19 cellular contexts compared by ENCODE assay signal in genomic region chr4:185261971-185262370, GRCh38. TPM values are rescaled to one million over a fixed set of nuclear protein-coding genes. Genes with fewer than 3 reads are reported as not detected.
A peak's percentile ranks its signal among the peaks of the same experiment; 100 is the strongest.
DNase-seq lines count a peak whose midpoint lies in the region; ATAC-seq lines count a peak whose summit lies in the region.
"Had no signal": no experiment of that assay in that cellular context is flagged by ENCODE, and none has a peak within 500 bp of the region (broad histone marks: within the 10 kb centered on the region; RNA-seq: fewer than 3 reads in every experiment).

No MANE protein-coding gene starts in this region.

- no peak overlapping the region for H3K4me3 ChIP-seq in right cardiac atrium (ENCODE audit: low read length)
- no peak overlapping the region for H3K4me3 ChIP-seq in CD8-positive, alpha-beta memory T cell (ENCODE audit: low read length)
- H3K4me3 ChIP-seq: BLaER1 had no signal

- intact Hi-C loops in right cardiac atrium (cut with DNase I), result no loop called here
- intact Hi-C loops in left cardiac atrium (cut with DNase I), result no loop called here

- H3K27ac Mint-ChIP-seq in CD8-positive, alpha-beta memory T cell, result peak overlapping the region in 1 of 8 donors; percentile 33

- no peak for DNase-seq in right cardiac atrium
- DNase-seq in left cardiac atrium, result no peak
- peak; percentile 25 for DNase-seq in NCI-H774 (lab: John Stamatoyannopoulos, UW)
- DNase-seq in globus pallidus (ENCODE audit: low spot score), result peak; percentile 33
- peak in 2 of 49 donors; percentile 9 to 12 for DNase-seq in substantia nigra (lab: John Stamatoyannopoulos, UW)
- DNase-seq in CD8-positive, alpha-beta memory T cell, result no peak
- DNase-seq in activated CD4-positive, CD25-positive, alpha-beta regulatory T cell treated with anti-CD3 and anti-CD28 coated beads, Interleukin-2, amount 50 U/mL, for 72 hours, result no peak
- DNase-seq: Calu3; CD4-positive, alpha-beta memory T cell; DMS79 treated with DMSO at 0.1 percent for 48 hours; H7; NCI-H1436; NCI-H2029 treated with DMSO at 0.1 percent for 48 hours; NCI-H2171 treated with DMSO at 0.1 percent for 48 hours; NCI-H446; NCI-H69 had no signal

- 77% methylated on average over 4 of the region's 4 CpGs for WGBS in right cardiac atrium

- ATAC-seq in right cardiac atrium (no peak), left cardiac atrium (no peak), esophagus mucosa (no peak)

- peaks cover 6 to 35% (median 6%) of the 10 kb centered on the region in 3 donors for H3K36me3 Mint-ChIP-seq in CD8-positive, alpha-beta memory T cell

- H3K27me3 Mint-ChIP-seq in CD8-positive, alpha-beta memory T cell, result no peaks in the 10 kb centered on the region
- H3K27me3 Mint-ChIP-seq: CD4-positive, alpha-beta memory T cell had no signal

- no peaks in the 10 kb centered on the region for H3K9me3 Mint-ChIP-seq in CD8-positive, alpha-beta memory T cell
- H3K9me3 Mint-ChIP-seq: CD4-positive, alpha-beta memory T cell had no signal

- H3K27me3 ChIP-seq in right cardiac atrium (ENCODE audit: control insufficient read depth, insufficient read depth), result no peaks in the 10 kb centered on the region
- H3K27me3 ChIP-seq in CD8-positive, alpha-beta memory T cell (ENCODE audit: insufficient read depth, low read length, poor library complexity, severe bottlenecking), result no peaks in the 10 kb centered on the region
- H3K27me3 ChIP-seq: BLaER1 had no signal

- H3K4me1 ChIP-seq in right cardiac atrium (ENCODE audit: control insufficient read depth, insufficient read depth, low read length), result no peaks in the 10 kb centered on the region
- H3K4me1 ChIP-seq in CD8-positive, alpha-beta memory T cell (ENCODE audit: insufficient read depth, low read length), result peaks cover 10% of the 10 kb centered on the region

- H3K36me3 ChIP-seq in CD8-positive, alpha-beta memory T cell (ENCODE audit: insufficient read depth, low read length), result no peaks in the 10 kb centered on the region

- peak overlapping the region; percentile 27 for H3K27ac ChIP-seq in right cardiac atrium (ENCODE audit: low read length)
- H3K27ac ChIP-seq in substantia nigra (ENCODE audit: low read depth, low read length, poor library complexity, severe bottlenecking), result peak overlapping the region; percentile 1
- no peak overlapping the region for H3K27ac ChIP-seq in CD8-positive, alpha-beta memory T cell (ENCODE audit: low read depth, low read length)
- H3K27ac ChIP-seq: BLaER1, KMS-11 had no signal

- peaks cover 20 to 33% (median 22%) of the 10 kb centered on the region in 3 donors for H3K4me1 Mint-ChIP-seq in CD8-positive, alpha-beta memory T cell

- POLR2A ChIA-PET in CD8-positive, alpha-beta memory T cell (lab: Charles Lee), result no interaction called here

- no peak overlapping the region for H3K4me3 Mint-ChIP-seq in CD8-positive, alpha-beta memory T cell
- H3K4me3 Mint-ChIP-seq: CD4-positive, alpha-beta memory T cell had no signal

- CTCF ChIA-PET in CD8-positive, alpha-beta memory T cell (lab: Charles Lee), result no interaction called here

- H3K9me3 ChIP-seq in right cardiac atrium (ENCODE audit: control insufficient read depth, low read length), result no peaks in the 10 kb centered on the region
- no peaks in the 10 kb centered on the region for H3K9me3 ChIP-seq in CD8-positive, alpha-beta memory T cell (ENCODE audit: low read length)
- H3K9me3 ChIP-seq: BLaER1 had no signal

RNA-seq across cellular contexts. Expression of gene SNX25, which starts 52.6 kb away (rescaled TPM):
- total RNA-seq in right cardiac atrium (10 to 100 TPM; 16.9 to 19.9 (median 19.6) TPM), left cardiac atrium (10 to 100 TPM; 15.4 to 16.6 TPM), esophagus mucosa (7.4 TPM)
- polyA plus RNA-seq in right cardiac atrium, result 10.5 TPM
- total RNA-seq in CD8-positive, alpha-beta memory T cell, result 10 to 100 TPM; 17.7 to 18.2 TPM
- 7.8 TPM for polyA plus RNA-seq in CD8-positive, alpha-beta memory T cell

RNA-seq across cellular contexts. Expression of gene CFAP97, which starts 58.2 kb away (rescaled TPM):
- 10 to 100 TPM; 16.4 to 26.9 (median 18.4) TPM for total RNA-seq in right cardiac atrium
- polyA plus RNA-seq in right cardiac atrium, result 4.1 TPM
- 10 to 100 TPM; 16.8 to 25.9 TPM for total RNA-seq in left cardiac atrium
- total RNA-seq in CD8-positive, alpha-beta memory T cell, result 10 to 100 TPM; 49.9 to 50.1 TPM
- 107 TPM for polyA plus RNA-seq in CD8-positive, alpha-beta memory T cell
- 23.7 TPM for total RNA-seq in esophagus mucosa

Comparison
In these comparisons a context has a peak if more than half of its experiments do, and no peak if none do; other contexts are left out.
1. DNase-seq: peak in NCI-H774 (single experiment) and globus pallidus (single experiment); none in right cardiac atrium (0 of 3), left cardiac atrium (single experiment), CD8-positive, alpha-beta memory T cell (0 of 5) and activated CD4-positive, CD25-positive, alpha-beta regulatory T cell treated with anti-CD3 and anti-CD28 coated beads, Interleukin-2, amount 50 U/mL, for 72 hours (single experiment).